In the genomic region with DNA sequence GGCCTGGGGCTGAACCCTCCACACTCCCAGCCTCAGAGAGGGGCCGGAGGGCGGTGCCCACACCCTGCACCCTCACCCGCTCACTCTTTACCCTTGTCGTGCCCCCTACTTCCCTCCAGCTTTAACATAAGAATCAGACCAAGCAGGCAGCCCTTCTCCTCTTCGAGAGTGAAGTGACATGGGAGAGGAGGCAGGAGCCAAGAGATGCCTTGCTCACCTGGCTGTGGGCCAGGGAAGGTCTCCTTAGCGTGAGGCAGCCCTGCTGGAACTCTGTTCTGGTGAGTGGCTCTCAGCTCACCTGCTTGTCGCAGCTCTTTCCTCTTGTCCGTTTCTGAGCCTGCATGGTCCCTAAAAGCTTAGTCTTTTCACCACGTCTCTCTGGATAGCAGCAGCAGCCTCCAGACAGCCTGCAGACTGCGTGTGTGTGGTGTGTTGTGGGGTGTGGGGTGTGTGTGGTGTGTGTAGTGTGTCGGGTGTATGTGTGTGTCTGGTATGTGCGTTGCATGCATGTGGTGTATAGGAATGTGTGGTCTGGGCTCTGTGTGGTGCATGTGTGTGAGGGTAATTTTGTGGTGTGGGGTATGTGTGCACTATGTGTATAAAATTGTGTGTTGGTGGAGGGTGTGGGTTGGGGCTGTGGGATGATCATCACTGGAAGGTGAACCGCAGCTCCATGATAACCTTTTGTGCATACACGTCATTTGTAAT, we compare ENCODE assay signal across 14 cellular contexts.
DNase-seq lines count a peak whose midpoint lies in the region; ATAC-seq and TF ChIP-seq lines count a peak whose summit lies in the region.
"Had no signal": no experiment of that assay in that cellular context is flagged by ENCODE, and none has a peak within 500 bp of the region (broad histone marks: within the 10 kb centered on the region; RNA-seq: fewer than 3 reads in every experiment).

No MANE protein-coding gene starts in this region.

- no peak overlapping the region for H3K9ac ChIP-seq in HUES6 (ENCODE audit: low read length)

- DNase-seq in DMS79 treated with DMSO at 0.1 percent for 48 hours (lab: John Stamatoyannopoulos, UW): peak; percentile 92
- peak; percentile 52 for DNase-seq in NCI-H69 (lab: John Stamatoyannopoulos, UW)
- DNase-seq in kidney tubule cell (ENCODE audit: low spot score): peak; percentile 45
- no peak for DNase-seq in vagina (ENCODE audit: extremely low spot score in 2 of 2)
- DNase-seq in mucosa of gallbladder (ENCODE audit: low spot score): no peak
- DNase-seq in sigmoid colon: no peak
- DNase-seq: activated CD4-positive, alpha-beta T cell treated with anti-CD3 and anti-CD28 coated beads for 36 hours; activated T-cell treated with anti-CD3 and anti-CD28 coated beads, Interleukin-2, amount 50 U/mL, for 1 hour; dermis blood vessel endothelial cell; NCI-H1930; pancreas had no signal

- H3K9me3 ChIP-seq in HUES6 (ENCODE audit: control insufficient read depth, insufficient read depth, low read depth, low read length): no peaks in the 10 kb centered on the region
- no peaks in the 10 kb centered on the region for H3K9me3 ChIP-seq in vagina
- no peaks in the 10 kb centered on the region for H3K9me3 ChIP-seq in sigmoid colon
- H3K9me3 ChIP-seq: adrenal gland, pancreas had no signal

- intact Hi-C loops in vagina (cut with DNase I): no loop called here
- intact Hi-C loops in sigmoid colon (cut with DNase I): no loop called here

- TF ChIP-seq CTCF in vagina (IDR thresholded peaks at IDR 0.05): no peak
- no peak for TF ChIP-seq CTCF in sigmoid colon (IDR thresholded peaks at IDR 0.05)

- TF ChIP-seq POLR2A in vagina (IDR thresholded peaks at IDR 0.05) (no peak), sigmoid colon (IDR thresholded peaks at IDR 0.05) (no peak)

- no peak for ATAC-seq in GM18868 (IDR thresholded peaks at IDR 0.05; ENCODE audit: unreplicated experiment)
- ATAC-seq: activated CD4-positive, alpha-beta T cell treated with anti-CD3 and anti-CD28 coated beads for 36 hours; pancreas had no signal

- H3K27ac ChIP-seq in HUES6 (ENCODE audit: low read depth, low read length): no peak overlapping the region
- no peak overlapping the region for H3K27ac ChIP-seq in vagina
- no peak overlapping the region for H3K27ac ChIP-seq in sigmoid colon
- H3K27ac ChIP-seq: adrenal gland, pancreas had no signal

- peaks cover 17% of the 10 kb centered on the region for H3K27me3 ChIP-seq in HUES6 (ENCODE audit: control insufficient read depth, insufficient read depth, low read length)
- H3K27me3 ChIP-seq in vagina: no peaks in the 10 kb centered on the region
- peaks cover 0 to 18% (median 0%) of the 10 kb centered on the region in 3 donors for H3K27me3 ChIP-seq in sigmoid colon
- H3K27me3 ChIP-seq: adrenal gland, pancreas had no signal

- H3K4me3 ChIP-seq in HUES6 (ENCODE audit: low read depth, low read length) (peak overlapping the region; percentile 20; the same call in 1 of the 2 replicates), vagina (no peak overlapping the region), sigmoid colon (no peak overlapping the region)
- H3K4me3 ChIP-seq: adrenal gland, pancreas had no signal

- 49 to 50% methylated on average over 14 of the region's 14 CpGs for WGBS in sigmoid colon, 2 donors

- no peak for TF ChIP-seq EP300 in sigmoid colon (IDR thresholded peaks at IDR 0.05)

- peaks cover 11% of the 10 kb centered on the region for H3K4me1 ChIP-seq in HUES6 (ENCODE audit: control insufficient read depth, insufficient read depth, low read length)
- H3K4me1 ChIP-seq in vagina: no peaks in the 10 kb centered on the region
- no peaks in the 10 kb centered on the region for H3K4me1 ChIP-seq in sigmoid colon
- H3K4me1 ChIP-seq: adrenal gland, pancreas had no signal

- H3K36me3 ChIP-seq in HUES6 (ENCODE audit: control insufficient read depth, insufficient read depth, low read length): no peaks in the 10 kb centered on the region
- no peaks in the 10 kb centered on the region for H3K36me3 ChIP-seq in vagina
- H3K36me3 ChIP-seq in sigmoid colon: no peaks in the 10 kb centered on the region
- H3K36me3 ChIP-seq: adrenal gland, pancreas had no signal

Comparison
In these comparisons a context has a peak if more than half of its experiments do, and no peak if none do; other contexts are left out.
1. DNase-seq: peak in DMS79 treated with DMSO at 0.1 percent for 48 hours (single experiment), NCI-H69 (single experiment) and kidney tubule cell (single experiment); none in vagina (0 of 2), mucosa of gallbladder (single experiment) and sigmoid colon (single experiment).